Comparison of ENCODE assay signal across 22 cellular contexts in genomic region chr6:138857792-138858191, GRCh38.
"Had no signal": no experiment of that assay in that cellular context is flagged by ENCODE, and none has a peak within 500 bp of the region (broad histone marks: within the 10 kb centered on the region; RNA-seq: fewer than 3 reads in every experiment).

No MANE protein-coding gene starts in this region.

- H3K27me3 ChIP-seq: dorsolateral prefrontal cortex, ovary, sigmoid colon, stomach, thyroid gland, vagina had no signal

- H3K27ac Mint-ChIP-seq: memory B cell; natural killer cell; stimulated activated effector memory CD8-positive, alpha-beta T cell treated with anti-CD3 and anti-CD28 coated beads, Interleukin-12 subunit alpha, Interleukin-12 subunit beta, amount 100 ng/mL, for 72 hours had no signal

- DNase-seq: dorsolateral prefrontal cortex; effector CD4-positive, alpha-beta T cell; natural killer cell; occipital lobe; ovary; posterior cingulate gyrus; psoas muscle; right cardiac atrium; sigmoid colon; stimulated activated CD4-positive, alpha-beta T cell treated with anti-CD3 and anti-CD28 coated beads, Interleukin-2, amount 100 ng/mL, for 24 hours; stimulated activated CD4-positive, alpha-beta T cell treated with anti-CD3 and anti-CD28 coated beads, Interleukin-4, amount 100 ng/mL, for 24 hours; stimulated activated naive CD4-positive, alpha-beta T cell treated with Interleukin-2 at 50 U/mL for 16 hours; stomach; thyroid gland; trophoblast cell had no signal

- FAIRE-seq: frontal cortex, keratinocyte had no signal

- H3K9me3 ChIP-seq: ovary, psoas muscle, sigmoid colon, stomach, thyroid gland, vagina had no signal

- H3K4me1 ChIP-seq: psoas muscle, sigmoid colon, stomach, thyroid gland, vagina had no signal

- ATAC-seq: left lobe of liver; natural killer cell; psoas muscle; right cardiac atrium; stimulated activated effector memory CD8-positive, alpha-beta T cell treated with anti-CD3 and anti-CD28 coated beads, Interleukin-12 subunit alpha, Interleukin-12 subunit beta, amount 100 ng/mL, for 72 hours had no signal

- H3K27ac ChIP-seq: dorsolateral prefrontal cortex, ovary, psoas muscle, sigmoid colon, stomach, thyroid gland, vagina had no signal

- H3K4me3 ChIP-seq: dorsolateral prefrontal cortex, lung, ovary, psoas muscle, sigmoid colon, stomach, thyroid gland, vagina had no signal

- H3K4me3 Mint-ChIP-seq: memory B cell; natural killer cell; stimulated activated effector memory CD8-positive, alpha-beta T cell treated with anti-CD3 and anti-CD28 coated beads, Interleukin-12 subunit alpha, Interleukin-12 subunit beta, amount 100 ng/mL, for 72 hours had no signal

- H3K9me3 Mint-ChIP-seq: memory B cell; natural killer cell; stimulated activated effector memory CD8-positive, alpha-beta T cell treated with anti-CD3 and anti-CD28 coated beads, Interleukin-12 subunit alpha, Interleukin-12 subunit beta, amount 100 ng/mL, for 72 hours had no signal

- H3K36me3 Mint-ChIP-seq: memory B cell; natural killer cell; stimulated activated effector memory CD8-positive, alpha-beta T cell treated with anti-CD3 and anti-CD28 coated beads, Interleukin-12 subunit alpha, Interleukin-12 subunit beta, amount 100 ng/mL, for 72 hours had no signal

- H3K4me1 Mint-ChIP-seq: memory B cell, natural killer cell had no signal

- H3K36me3 ChIP-seq: ovary, sigmoid colon, stomach, thyroid gland, vagina had no signal
